Comparison of ENCODE assay signal across 1 cellular context in genomic region chr1:225319951-225320350, GRCh38.
TF ChIP-seq lines count a peak whose summit lies in the region.

No MANE protein-coding gene starts in this region.

TF ChIP-seq in H1, 55 proteins besides CTCF, POLR2A, EP300 and RAD21 (continued from another document):
- TF ChIP-seq SIN3A (conservative IDR thresholded peaks at IDR 0.05 in 1 of 2, IDR thresholded peaks at IDR 0.05 in 1 of 2; ENCODE audit: low read depth in 1 of 2, low read length in 2 of 2) = no peak
- TF ChIP-seq, protein P1, sequence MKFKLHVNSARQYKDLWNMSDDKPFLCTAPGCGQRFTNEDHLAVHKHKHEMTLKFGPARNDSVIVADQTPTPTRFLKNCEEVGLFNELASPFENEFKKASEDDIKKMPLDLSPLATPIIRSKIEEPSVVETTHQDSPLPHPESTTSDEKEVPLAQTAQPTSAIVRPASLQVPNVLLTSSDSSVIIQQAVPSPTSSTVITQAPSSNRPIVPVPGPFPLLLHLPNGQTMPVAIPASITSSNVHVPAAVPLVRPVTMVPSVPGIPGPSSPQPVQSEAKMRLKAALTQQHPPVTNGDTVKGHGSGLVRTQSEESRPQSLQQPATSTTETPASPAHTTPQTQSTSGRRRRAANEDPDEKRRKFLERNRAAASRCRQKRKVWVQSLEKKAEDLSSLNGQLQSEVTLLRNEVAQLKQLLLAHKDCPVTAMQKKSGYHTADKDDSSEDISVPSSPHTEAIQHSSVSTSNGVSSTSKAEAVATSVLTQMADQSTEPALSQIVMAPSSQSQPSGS (IDR thresholded peaks at IDR 0.05; ENCODE audit: low read length) = no peak
- TF ChIP-seq SAP30 (IDR thresholded peaks at IDR 0.05; ENCODE audit: insufficient read depth, insufficient replicate concordance, low read length) = no peak
- TF ChIP-seq TBP (IDR thresholded peaks at IDR 0.05; ENCODE audit: low read depth, low read length) = no peak
- no peak for TF ChIP-seq POU5F1 (IDR thresholded peaks at IDR 0.05; ENCODE audit: low read depth, low read length)
- no peak for TF ChIP-seq CTBP2 (IDR thresholded peaks at IDR 0.05; ENCODE audit: borderline replicate concordance, insufficient read depth, insufficient read length, low read length)
